ENCODE assay signal across 24 cellular contexts in the genomic region with DNA sequence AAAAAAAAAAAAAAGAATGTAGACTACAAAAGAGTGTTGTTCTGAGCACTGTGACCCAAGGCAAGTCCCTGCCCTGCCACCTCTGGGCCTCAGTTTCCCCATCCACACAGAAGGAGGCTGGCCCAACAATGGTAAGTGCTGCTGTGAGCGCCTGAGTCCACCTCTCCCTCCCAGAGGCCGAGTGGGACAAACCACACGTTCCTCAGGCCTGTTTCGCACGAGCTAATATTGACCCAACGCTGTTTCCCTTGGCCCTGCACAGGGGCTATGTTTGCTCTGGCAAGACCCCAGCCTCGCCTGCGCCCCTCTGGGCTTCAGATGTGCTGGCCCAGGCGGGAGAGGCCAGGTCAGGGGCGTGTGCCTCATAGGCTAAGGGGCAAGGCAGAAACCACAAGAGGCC. TPM values are rescaled to one million over a fixed set of nuclear protein-coding genes. Genes with fewer than 3 reads are reported as not detected.
"Had no signal": no experiment of that assay in that cellular context is flagged by ENCODE, and none has a peak within 500 bp of the region (broad histone marks: within the 10 kb centered on the region; RNA-seq: fewer than 3 reads in every experiment).

No MANE protein-coding gene starts in this region.

- H3K9me3 ChIP-seq: esophagus squamous epithelium, heart right ventricle, neutrophil, prostate gland, right atrium auricular region, testis, tibial artery had no signal

- H3K79me2 ChIP-seq: parathyroid adenoma had no signal

- H3K9ac ChIP-seq: parathyroid adenoma had no signal

- H3K36me3 ChIP-seq: esophagus squamous epithelium, heart right ventricle, neutrophil, prostate gland, right atrium auricular region, tibial artery had no signal

- H3K4me1 ChIP-seq: esophagus squamous epithelium, heart right ventricle, parathyroid adenoma, prostate gland, right atrium auricular region, testis had no signal

- H3K4me3 ChIP-seq: esophagus squamous epithelium, heart right ventricle, lung, prostate gland, right atrium auricular region, skin epidermis, testis, tibial artery had no signal

- H3K27me3 ChIP-seq: heart right ventricle, neutrophil, right atrium auricular region, testis had no signal

- DNase-seq: cortex of kidney; effector memory CD8-positive, alpha-beta T cell; esophagus squamous epithelium; foreskin melanocyte; glutamatergic neuron; heart right ventricle; hippocampal formation; islet precursor cell; natural killer cell; stimulated activated CD4-positive, alpha-beta T cell treated with anti-CD3 and anti-CD28 coated beads, Interleukin-15, amount 100 ng/mL, for 24 hours; stimulated activated CD4-positive, alpha-beta T cell treated with anti-CD3 and anti-CD28 coated beads, Interleukin-2, amount 100 ng/mL, for 48 hours; stimulated activated naive CD4-positive, alpha-beta T cell; substantia nigra; testis; tibial artery had no signal

- H3K27ac ChIP-seq: esophagus squamous epithelium, heart right ventricle, neutrophil, parathyroid adenoma, prostate gland, right atrium auricular region, skin epidermis, testis, tibial artery had no signal

- ATAC-seq: effector memory CD8-positive, alpha-beta T cell; left lobe of liver; natural killer cell had no signal

- H2AFZ ChIP-seq: parathyroid adenoma had no signal

- FAIRE-seq: endometrium had no signal

RNA-seq across cellular contexts. Expression of a gene that starts 46.8 kb away (rescaled TPM):
- total RNA-seq: esophagus squamous epithelium, heart right ventricle, left lobe of liver, right atrium auricular region had no signal
- polyA plus RNA-seq: heart right ventricle, liver had no signal
